Comparison of ENCODE assay signal across 11 cellular contexts in genomic region chr5:28779161-28779754, GRCh38.
DNase-seq lines count a peak whose midpoint lies in the region; ATAC-seq, FAIRE-seq and TF ChIP-seq lines count a peak whose summit lies in the region.
"Had no signal": no experiment of that assay in that cellular context is flagged by ENCODE, and none has a peak within 500 bp of the region (broad histone marks: within the 10 kb centered on the region; RNA-seq: fewer than 3 reads in every experiment).

No MANE protein-coding gene starts in this region.

- H3K4me2 ChIP-seq in Loucy (ENCODE audit: low read depth, low read length, poor library complexity, severe bottlenecking) = no peak overlapping the region

- no peaks in the 10 kb centered on the region for H3K36me3 ChIP-seq in Loucy (ENCODE audit: insufficient read depth, low read length)

- H3K9ac ChIP-seq in Loucy (ENCODE audit: low read depth, low read length, poor library complexity, severe bottlenecking) = no peak overlapping the region

- TF ChIP-seq CTCF in Loucy (conservative IDR thresholded peaks at IDR 0.05; ENCODE audit: low read length) = peak; percentile 37

- H3K4me3 ChIP-seq in Loucy (ENCODE audit: low read length, poor library complexity, severe bottlenecking) = no peak overlapping the region

- no peak overlapping the region for H2AFZ ChIP-seq in Loucy (ENCODE audit: low read length)

- no peaks in the 10 kb centered on the region for H4K20me1 ChIP-seq in Loucy (ENCODE audit: insufficient read depth, low read length, poor library complexity, severe bottlenecking)

- H3K9me2 ChIP-seq in Loucy (replicated peaks; ENCODE audit: low read depth, low read length) = no peaks in the 10 kb centered on the region

- H3K4me1 ChIP-seq in Loucy (ENCODE audit: insufficient read depth, low read length, poor library complexity, severe bottlenecking) = no peaks in the 10 kb centered on the region

- H3K9me3 ChIP-seq in Loucy (ENCODE audit: insufficient read depth, low read depth, low read length) = no peaks in the 10 kb centered on the region

- H3K79me2 ChIP-seq in Loucy (ENCODE audit: insufficient read depth, low read length) = no peaks in the 10 kb centered on the region

- H3F3A ChIP-seq in Loucy (ENCODE audit: low read depth) = no peaks in the 10 kb centered on the region

- DNase-seq in DMS153 treated with DMSO at 0.1 percent for 48 hours (lab: John Stamatoyannopoulos, UW; ENCODE audit: unreplicated experiment) = peak; percentile 57
- peak; percentile 56 for DNase-seq in SHP77 (lab: John Stamatoyannopoulos, UW)
- peak; percentile 5 for DNase-seq in iris pigment epithelial cell (ENCODE audit: low read depth)
- DNase-seq in urothelium cell line (ENCODE audit: low spot score) = no peak
- no peak for DNase-seq in NCI-H2171 (lab: John Stamatoyannopoulos, UW)
- DNase-seq: activated T-cell treated with anti-CD3 and anti-CD28 coated beads, Interleukin-2, amount 50 U/mL, for 48 hours; dermis blood vessel endothelial cell; stimulated activated naive B cell treated with anti-CD40 and anti-IgM and Interleukin-4, amounts not matched to agents 10 μg/mL and 1 μg/mL and 100 μg/mL, for 72 hours had no signal

- no peaks in the 10 kb centered on the region for H3K27me3 ChIP-seq in Loucy (ENCODE audit: insufficient read depth, low read length, poor library complexity, severe bottlenecking)

- ATAC-seq in HG03280 (IDR thresholded peaks at IDR 0.05; ENCODE audit: unreplicated experiment) (no peak), GM19395 (IDR thresholded peaks at IDR 0.05; ENCODE audit: unreplicated experiment) (no peak)
- ATAC-seq: stimulated activated naive B cell treated with anti-CD40 and anti-IgM and Interleukin-4, amounts not matched to agents 10 μg/mL and 1 μg/mL and 100 μg/mL, for 72 hours had no signal

- no peak for FAIRE-seq in urothelium cell line (lab: Jason Lieb, UNC)

Comparison
In these comparisons a context has a peak if more than half of its experiments do, and no peak if none do; other contexts are left out.
1. DNase-seq: peak in DMS153 treated with DMSO at 0.1 percent for 48 hours (single experiment), SHP77 (2 of 2) and iris pigment epithelial cell (single experiment); none in urothelium cell line (single experiment) and NCI-H2171 (single experiment).